1 cellular context compared by ENCODE assay signal in genomic region chr18:41354151-41354550, GRCh38.
TF ChIP-seq lines count a peak whose summit lies in the region.

No MANE protein-coding gene starts in this region.

TF ChIP-seq in H1, 55 proteins besides CTCF, POLR2A, EP300 and RAD21:
- TF ChIP-seq CTBP2 (IDR thresholded peaks at IDR 0.05; ENCODE audit: borderline replicate concordance, insufficient read depth, insufficient read length, low read length) (no peak), CREB1 (IDR thresholded peaks at IDR 0.05) (no peak), CHD2 (IDR thresholded peaks at IDR 0.05; ENCODE audit: low read length) (no peak), TBP (IDR thresholded peaks at IDR 0.05; ENCODE audit: low read depth, low read length) (no peak), CHD1 (IDR thresholded peaks at IDR 0.05; ENCODE audit: low read depth, low read length) (no peak), SP2 (IDR thresholded peaks at IDR 0.05; ENCODE audit: low read length) (no peak), CBX5 (IDR thresholded peaks at IDR 0.05; ENCODE audit: low read depth, low read length) (no peak), RBBP5 (IDR thresholded peaks at IDR 0.05; ENCODE audit: borderline replicate concordance, low read depth, low read length) (no peak), RXRA (IDR thresholded peaks at IDR 0.05; ENCODE audit: insufficient read depth, low read depth, low read length) (no peak), MAX (IDR thresholded peaks at IDR 0.05) (no peak), KDM5A (IDR thresholded peaks at IDR 0.05; ENCODE audit: low read length) (no peak), NANOG (IDR thresholded peaks at IDR 0.05; ENCODE audit: insufficient read depth, low read depth, low read length, poor library complexity, severe bottlenecking) (no peak), SUZ12 (IDR thresholded peaks at IDR 0.05; ENCODE audit: low read length) (no peak), HDAC6 (IDR thresholded peaks at IDR 0.05; ENCODE audit: low read depth, low read length) (no peak)
TF ChIP-seq in H1: peak in this region for 0.
